In genomic region chr18:26466026-26466425, GRCh38 we compare ENCODE assay signal across 31 cellular contexts.
"Had no signal": no experiment of that assay in that cellular context is flagged by ENCODE, and none has a peak within 500 bp of the region (broad histone marks: within the 10 kb centered on the region; RNA-seq: fewer than 3 reads in every experiment).

No MANE protein-coding gene starts in this region.

- H3K9me3 ChIP-seq: esophagus squamous epithelium, gastroesophageal sphincter, heart right ventricle had no signal

- H3K4me1 ChIP-seq: gastroesophageal sphincter had no signal

- H3K27me3 ChIP-seq: brain microvascular endothelial cell, esophagus squamous epithelium, gastroesophageal sphincter, heart right ventricle had no signal

- H3K36me3 Mint-ChIP-seq: activated naive CD4-positive, alpha-beta T cell treated with anti-CD3 and anti-CD28 coated beads, Interleukin-2, amount 10 ng/mL, durations not matched to agents 7 days and 5 days; activated naive CD4-positive, alpha-beta T cell treated with anti-CD3 and anti-CD28 coated beads, Interleukin-2, amount 50 U/mL, for 72 hours; activated naive CD8-positive, alpha-beta T cell treated with anti-CD3 and anti-CD28 coated beads, Interleukin-2, amount 10 ng/mL, durations not matched to agents 7 days and 5 days had no signal

- H3K27me3 Mint-ChIP-seq: activated CD4-positive, alpha-beta memory T cell treated with anti-CD3 and anti-CD28 coated beads, Interleukin-2, amount 10 ng/mL, durations not matched to agents 7 days and 5 days; activated CD4-positive, alpha-beta T cell treated with anti-CD3 and anti-CD28 coated beads, Interleukin-2, amount 10 ng/mL, durations not matched to agents 7 days and 5 days; activated naive CD4-positive, alpha-beta T cell treated with anti-CD3 and anti-CD28 coated beads, Interleukin-2, amount 10 ng/mL, durations not matched to agents 7 days and 5 days; activated naive CD8-positive, alpha-beta T cell treated with anti-CD3 and anti-CD28 coated beads, Interleukin-2, amount 10 ng/mL, durations not matched to agents 7 days and 5 days; activated T-cell treated with anti-CD3 and anti-CD28 coated beads, Interleukin-2, amount 50 U/mL, for 24 hours; central memory CD8-positive, alpha-beta T cell; effector memory CD8-positive, alpha-beta T cell; T-helper 17 cell had no signal

- H3K4me3 ChIP-seq: esophagus squamous epithelium, gastroesophageal sphincter, heart right ventricle had no signal

- H3K9me3 Mint-ChIP-seq: activated CD4-positive, alpha-beta memory T cell treated with anti-CD3 and anti-CD28 coated beads, Interleukin-2, amount 10 ng/mL, durations not matched to agents 7 days and 5 days; activated CD4-positive, alpha-beta T cell treated with anti-CD3 and anti-CD28 coated beads, Interleukin-2, amount 10 ng/mL, durations not matched to agents 7 days and 5 days; activated naive CD4-positive, alpha-beta T cell treated with anti-CD3 and anti-CD28 coated beads, Interleukin-2, amount 10 ng/mL, durations not matched to agents 7 days and 5 days; activated naive CD4-positive, alpha-beta T cell treated with anti-CD3 and anti-CD28 coated beads, Interleukin-2, amount 50 U/mL, for 72 hours; activated naive CD8-positive, alpha-beta T cell treated with anti-CD3 and anti-CD28 coated beads, Interleukin-2, amount 10 ng/mL, durations not matched to agents 7 days and 5 days; activated T-cell treated with anti-CD3 and anti-CD28 coated beads, Interleukin-2, amount 50 U/mL, for 24 hours; activated T-cell treated with anti-CD3 and anti-CD28 coated beads, Interleukin-2, amount 50 U/mL, for 72 hours; central memory CD8-positive, alpha-beta T cell; effector memory CD8-positive, alpha-beta T cell; T-helper 2 cell treated with Interferon-gamma antibody and Interleukin-4, amounts not matched to agents 5 μg/mL and 100 μg/mL, for 36 hours had no signal

- H3K4me3 Mint-ChIP-seq: activated CD4-positive, alpha-beta memory T cell treated with anti-CD3 and anti-CD28 coated beads, Interleukin-2, amount 10 ng/mL, durations not matched to agents 7 days and 5 days; activated CD4-positive, alpha-beta T cell treated with anti-CD3 and anti-CD28 coated beads, Interleukin-2, amount 10 ng/mL, durations not matched to agents 7 days and 5 days; activated naive CD4-positive, alpha-beta T cell treated with anti-CD3 and anti-CD28 coated beads, Interleukin-2, amount 10 ng/mL, durations not matched to agents 7 days and 5 days; activated naive CD8-positive, alpha-beta T cell treated with anti-CD3 and anti-CD28 coated beads, Interleukin-2, amount 10 ng/mL, durations not matched to agents 7 days and 5 days; activated T-cell treated with anti-CD3 and anti-CD28 coated beads, Interleukin-2, amount 50 U/mL, for 24 hours; activated T-cell treated with anti-CD3 and anti-CD28 coated beads, Interleukin-2, amount 50 U/mL, for 72 hours; central memory CD8-positive, alpha-beta T cell; effector memory CD8-positive, alpha-beta T cell; T-helper 17 cell; T-helper 2 cell treated with Interferon-gamma antibody and Interleukin-4, amounts not matched to agents 5 μg/mL and 100 μg/mL, for 36 hours had no signal

- DNase-seq: activated CD4-positive, alpha-beta memory T cell treated with anti-CD3 and anti-CD28 coated beads, Interleukin-2, amount 10 ng/mL, durations not matched to agents 7 days and 5 days; activated CD4-positive, alpha-beta T cell treated with anti-CD3 and anti-CD28 coated beads for 1 hour; activated CD4-positive, alpha-beta T cell treated with anti-CD3 and anti-CD28 coated beads for 4 hours; activated CD4-positive, alpha-beta T cell treated with anti-CD3 and anti-CD28 coated beads, Interleukin-2, amount 10 ng/mL, durations not matched to agents 7 days and 5 days; activated CD4-positive, alpha-beta T cell treated with anti-CD3 and anti-CD28 coated beads, Interleukin-2, amount 50 U/mL, for 4 hours; activated CD8-positive, alpha-beta memory T cell treated with anti-CD3 and anti-CD28 coated beads, Interleukin-2, amount 50 U/mL, for 48 hours; activated gamma-delta T cell; activated naive CD4-positive, alpha-beta T cell; activated naive CD4-positive, alpha-beta T cell treated with anti-CD3 and anti-CD28 coated beads, Interleukin-2, amount 10 ng/mL, durations not matched to agents 7 days and 5 days; activated naive CD8-positive, alpha-beta T cell treated with anti-CD3 and anti-CD28 coated beads, Interleukin-2, amount 10 ng/mL, durations not matched to agents 7 days and 5 days; activated T-cell treated with anti-CD3 and anti-CD28 coated beads for 4 hours; activated T-cell treated with anti-CD3 and anti-CD28 coated beads, Interleukin-2, amount 50 U/mL, for 24 hours; activated T-cell treated with anti-CD3 and anti-CD28 coated beads, Interleukin-2, amount 50 U/mL, for 72 hours; amniotic stem cell; anterior cingulate cortex; brain microvascular endothelial cell; cortex of kidney; dermis blood vessel endothelial cell; effector CD4-positive, alpha-beta T cell; effector memory CD8-positive, alpha-beta T cell; erythroblast; esophagus squamous epithelium; foreskin melanocyte; heart right ventricle; T-helper 1 cell; T-helper 17 cell; T1000 had no signal

- ATAC-seq: activated naive CD4-positive, alpha-beta T cell treated with anti-CD3 and anti-CD28 coated beads, Interleukin-2, amount 50 U/mL, for 72 hours; activated T-cell treated with anti-CD3 and anti-CD28 coated beads, Interleukin-2, amount 50 U/mL, for 72 hours; effector memory CD8-positive, alpha-beta T cell; gastroesophageal sphincter; heart right ventricle; T-helper 17 cell had no signal

- H3K27ac ChIP-seq: brain microvascular endothelial cell, esophagus squamous epithelium, gastroesophageal sphincter, heart right ventricle had no signal

- H3K36me3 ChIP-seq: brain microvascular endothelial cell had no signal

- H3K27ac Mint-ChIP-seq: activated CD4-positive, alpha-beta memory T cell treated with anti-CD3 and anti-CD28 coated beads, Interleukin-2, amount 10 ng/mL, durations not matched to agents 7 days and 5 days; activated CD4-positive, alpha-beta T cell treated with anti-CD3 and anti-CD28 coated beads, Interleukin-2, amount 10 ng/mL, durations not matched to agents 7 days and 5 days; activated naive CD4-positive, alpha-beta T cell treated with anti-CD3 and anti-CD28 coated beads, Interleukin-2, amount 10 ng/mL, durations not matched to agents 7 days and 5 days; activated naive CD4-positive, alpha-beta T cell treated with anti-CD3 and anti-CD28 coated beads, Interleukin-2, amount 50 U/mL, for 72 hours; activated naive CD8-positive, alpha-beta T cell treated with anti-CD3 and anti-CD28 coated beads, Interleukin-2, amount 10 ng/mL, durations not matched to agents 7 days and 5 days; activated T-cell treated with anti-CD3 and anti-CD28 coated beads, Interleukin-2, amount 50 U/mL, for 24 hours; activated T-cell treated with anti-CD3 and anti-CD28 coated beads, Interleukin-2, amount 50 U/mL, for 72 hours; effector memory CD8-positive, alpha-beta T cell; T-helper 17 cell; T-helper 2 cell treated with Interferon-gamma antibody and Interleukin-4, amounts not matched to agents 5 μg/mL and 100 μg/mL, for 36 hours had no signal

- H3K4me1 Mint-ChIP-seq: activated CD4-positive, alpha-beta memory T cell treated with anti-CD3 and anti-CD28 coated beads, Interleukin-2, amount 10 ng/mL, durations not matched to agents 7 days and 5 days; activated CD4-positive, alpha-beta T cell treated with anti-CD3 and anti-CD28 coated beads, Interleukin-2, amount 10 ng/mL, durations not matched to agents 7 days and 5 days; activated naive CD4-positive, alpha-beta T cell treated with anti-CD3 and anti-CD28 coated beads, Interleukin-2, amount 10 ng/mL, durations not matched to agents 7 days and 5 days; activated naive CD8-positive, alpha-beta T cell treated with anti-CD3 and anti-CD28 coated beads, Interleukin-2, amount 10 ng/mL, durations not matched to agents 7 days and 5 days; central memory CD8-positive, alpha-beta T cell had no signal
